ENCODE assay signal across 26 cellular contexts in the genomic region with DNA sequence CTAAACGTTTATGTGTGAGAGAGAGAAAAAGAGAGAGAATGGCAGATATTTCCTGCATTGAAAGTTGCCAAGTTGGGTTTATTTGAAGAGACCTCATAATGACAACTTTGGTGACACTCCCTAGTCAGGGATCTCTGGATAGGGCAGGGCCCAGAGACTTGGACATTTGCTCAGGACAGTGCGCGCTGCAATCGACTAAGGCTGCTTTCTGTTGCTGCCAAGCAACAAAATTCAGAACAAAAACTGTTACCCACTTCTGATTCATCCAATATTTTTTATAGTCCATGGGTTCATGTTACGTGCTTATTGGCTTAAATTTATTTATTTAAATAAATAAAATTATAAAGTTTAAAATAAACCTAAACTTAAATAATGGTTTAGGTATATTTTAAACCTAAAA. TPM values are rescaled to one million over a fixed set of nuclear protein-coding genes. Genes with fewer than 3 reads are reported as not detected.
DNase-seq lines count a peak whose midpoint lies in the region; ATAC-seq and TF ChIP-seq lines count a peak whose summit lies in the region.
"Had no signal": no experiment of that assay in that cellular context is flagged by ENCODE, and none has a peak within 500 bp of the region (broad histone marks: within the 10 kb centered on the region; RNA-seq: fewer than 3 reads in every experiment).

No MANE protein-coding gene starts in this region.

- H3K36me3 ChIP-seq in ACC112 (ENCODE audit: insufficient read depth, low read length) (no peaks in the 10 kb centered on the region), brain microvascular endothelial cell (replicated peaks) (no peaks in the 10 kb centered on the region)
- H3K36me3 ChIP-seq: esophagus muscularis mucosa, uterus had no signal

- in situ Hi-C loops in brain microvascular endothelial cell (cut with HindIII; ENCODE audit: low pct_ligation_motif_present, low sequenced_read_pairs) = no loop called here

- DNase-seq in HCEC 1CT (peak; percentile 54), brain microvascular endothelial cell (no peak), left colon (no peak), putamen (ENCODE audit: low spot score) (no peak)
- DNase-seq in activated CD8-positive, alpha-beta memory T cell treated with anti-CD3 and anti-CD28 coated beads, Interleukin-2, amount 50 U/mL, for 48 hours = no peak
- DNase-seq: activated CD4-positive, alpha-beta T cell treated with anti-CD3 and anti-CD28 coated beads for 4 hours; activated naive CD4-positive, alpha-beta T cell treated with anti-CD3 and anti-CD28 coated beads for 36 hours; activated T-cell treated with anti-CD3 and anti-CD28 coated beads, Interleukin-2, amount 50 U/mL, for 4 hours; endodermal cell; KG1; kidney; NCI-H2171; NCI-H510A treated with DMSO at 0.1 percent for 48 hours; NK-92 treated with Interleukin-12 subunit alpha and Interleukin-12 subunit beta, amount 100 ng/mL, for 24 hours; small intestine; stimulated activated CD4-positive, alpha-beta T cell treated with anti-CD3 and anti-CD28 coated beads, Interleukin-2, amount 100 ng/mL, for 24 hours; T-cell; uterus had no signal

- no peaks in the 10 kb centered on the region for H3K79me2 ChIP-seq in ACC112 (ENCODE audit: control insufficient read depth, insufficient read depth, low read length, unreplicated experiment)

- no peak overlapping the region for H3K4me3 ChIP-seq in ACC112 (ENCODE audit: low read depth, low read length)
- H3K4me3 ChIP-seq in brain microvascular endothelial cell (ENCODE audit: low read depth, low read length) = no peak overlapping the region
- H3K4me3 ChIP-seq: esophagus muscularis mucosa, lung, uterus had no signal

- H3K27ac ChIP-seq in ACC112 (ENCODE audit: low read depth, low read length) (peak overlapping the region; percentile 91), brain microvascular endothelial cell (peak overlapping the region; percentile 41)
- H3K27ac ChIP-seq: uterus had no signal

- H2AFZ ChIP-seq in ACC112 (ENCODE audit: low read length, unreplicated experiment) = no peak overlapping the region

- intact Hi-C loops in left colon (cut with DNase I, micrococcal nuclease) = no loop called here

- TF ChIP-seq CTCF in brain microvascular endothelial cell (IDR thresholded peaks at IDR 0.05; ENCODE audit: low read depth, low read length, missing control alignments) = no peak

- no peaks in the 10 kb centered on the region for H3K27me3 ChIP-seq in ACC112 (ENCODE audit: insufficient read depth, low read length)
- H3K27me3 ChIP-seq in brain microvascular endothelial cell (replicated peaks) = no peaks in the 10 kb centered on the region
- H3K27me3 ChIP-seq: esophagus muscularis mucosa, uterus had no signal

- H3K4me1 ChIP-seq in ACC112 (ENCODE audit: control insufficient read depth, insufficient read depth, low read length, unreplicated experiment) = peaks cover 46% of the 10 kb centered on the region

- ATAC-seq in left colon (peak; percentile 46), GM21825 (IDR thresholded peaks at IDR 0.05; ENCODE audit: unreplicated experiment) (no peak), HG02852 (IDR thresholded peaks at IDR 0.05; ENCODE audit: unreplicated experiment) (no peak)
- ATAC-seq: activated T-cell treated with anti-CD3 and anti-CD28 coated beads, Interleukin-2, amount 50 U/mL, for 4 hours; Panc1; T-cell had no signal

RNA-seq across cellular contexts. Expression of a gene that starts 34.2 kb away (rescaled TPM):
- total RNA-seq in left colon = 1 to 10 TPM; 4.3 to 5.2 TPM
- total RNA-seq: endodermal cell, HT1080, pulmonary artery endothelial cell had no signal
